Comparison of ENCODE assay signal across 25 cellular contexts in the genomic region with DNA sequence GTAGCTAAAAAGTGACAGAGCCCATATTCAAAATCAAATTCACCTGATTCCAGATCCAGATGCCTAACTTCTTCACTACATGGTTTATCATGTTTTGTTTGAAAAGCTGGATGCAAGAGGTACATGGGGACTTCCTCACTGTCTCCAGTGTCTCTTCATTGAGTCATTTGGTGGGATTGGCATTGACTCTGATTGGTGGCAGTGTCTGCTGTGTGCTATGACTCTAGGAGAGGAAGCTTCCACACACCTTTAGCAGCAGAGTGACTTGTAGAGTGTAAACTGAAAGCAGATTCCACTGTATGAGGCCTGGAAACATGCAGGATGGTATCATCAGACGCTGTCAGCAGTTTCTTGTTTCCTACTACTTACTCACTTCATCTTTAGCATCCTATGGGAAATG.
DNase-seq lines count a peak whose midpoint lies in the region; ATAC-seq, FAIRE-seq and TF ChIP-seq lines count a peak whose summit lies in the region.
"Had no signal": no experiment of that assay in that cellular context is flagged by ENCODE, and none has a peak within 500 bp of the region (broad histone marks: within the 10 kb centered on the region; RNA-seq: fewer than 3 reads in every experiment).

No MANE protein-coding gene starts in this region.

- peak; percentile 43 for FAIRE-seq in bronchial epithelial cell (lab: Jason Lieb, UNC)
- FAIRE-seq: A549, D721Med, GM12878, GM18507 had no signal

- DNase-seq in bronchial epithelial cell (ENCODE audit: low read depth) (peak; percentile 23), foreskin keratinocyte (no peak), brain microvascular endothelial cell (no peak), NOMO-1 treated with DMSO at 0.1 percent for 48 hours (lab: John Stamatoyannopoulos, UW; ENCODE audit: unreplicated experiment) (no peak), NOMO-1 (lab: John Stamatoyannopoulos, UW; ENCODE audit: unreplicated experiment in 2 of 2) (no peak)
- DNase-seq: 8988T; ACHN; AML-193; BE2C; CD4-positive, alpha-beta T cell; CD8-positive, alpha-beta memory T cell; DMS 273 treated with DMSO at 0.1 percent for 48 hours; DMS79; EL; GDM1; GM23248; H9 had no signal

- H3K36me3 ChIP-seq in bronchial epithelial cell (ENCODE audit: control insufficient read depth, insufficient read depth, low read length): no peaks in the 10 kb centered on the region
- H3K36me3 ChIP-seq in brain microvascular endothelial cell (replicated peaks): no peaks in the 10 kb centered on the region
- H3K36me3 ChIP-seq: BE2C; BLaER1 treated with 17β-estradiol and CSF1 and Interleukin-3, amounts not matched to agents 10 nM and 100 nM had no signal

- no peaks in the 10 kb centered on the region for H3K4me1 ChIP-seq in foreskin keratinocyte
- H3K4me1 ChIP-seq: A549; BE2C; BLaER1 treated with 17β-estradiol and CSF1 and Interleukin-3, amounts not matched to agents 10 nM and 100 nM had no signal

- H3K4me3 ChIP-seq in bronchial epithelial cell (ENCODE audit: low read depth, low read length) (no peak overlapping the region), brain microvascular endothelial cell (ENCODE audit: low read depth, low read length) (no peak overlapping the region)
- H3K4me3 ChIP-seq: A549; BLaER1 treated with 17β-estradiol and CSF1 and Interleukin-3, amounts not matched to agents 10 nM and 100 nM; GM12878; GM23248 had no signal

- no peak for TF ChIP-seq POLR2A in GM18505 (IDR thresholded peaks at IDR 0.05; ENCODE audit: borderline replicate concordance, extremely low read depth, insufficient read depth, insufficient read length)

- in situ Hi-C loops in brain microvascular endothelial cell (cut with HindIII; ENCODE audit: low pct_ligation_motif_present, low sequenced_read_pairs): no loop called here

- H3K27me3 ChIP-seq in bronchial epithelial cell (ENCODE audit: control insufficient read depth, insufficient read depth, low read length) (no peaks in the 10 kb centered on the region), foreskin keratinocyte (no peaks in the 10 kb centered on the region), brain microvascular endothelial cell (replicated peaks) (no peaks in the 10 kb centered on the region)
- H3K27me3 ChIP-seq: BE2C; BLaER1 treated with 17β-estradiol and CSF1 and Interleukin-3, amounts not matched to agents 10 nM and 100 nM had no signal

- H3K27ac ChIP-seq in foreskin keratinocyte (no peak overlapping the region), brain microvascular endothelial cell (no peak overlapping the region)
- H3K27ac ChIP-seq: A549; BLaER1 treated with 17β-estradiol and CSF1 and Interleukin-3, amounts not matched to agents 10 nM and 100 nM; GM23248 had no signal

- TF ChIP-seq CTCF in bronchial epithelial cell (IDR thresholded peaks at IDR 0.05; ENCODE audit: insufficient read depth, low read length, severe bottlenecking): no peak
- no peak for TF ChIP-seq CTCF in foreskin keratinocyte (conservative IDR thresholded peaks at IDR 0.05)
- TF ChIP-seq CTCF in brain microvascular endothelial cell (IDR thresholded peaks at IDR 0.05; ENCODE audit: low read depth, low read length, missing control alignments): no peak

- ATAC-seq in HG02610 (IDR thresholded peaks at IDR 0.05; ENCODE audit: unreplicated experiment) (peak; percentile 56), foreskin keratinocyte (peak; percentile 27), GM18505 (IDR thresholded peaks at IDR 0.05; ENCODE audit: unreplicated experiment) (no peak)
- ATAC-seq: A549, GM12878, HCT116 had no signal
